ENCODE assay signal across 7 cellular contexts in the genomic region with DNA sequence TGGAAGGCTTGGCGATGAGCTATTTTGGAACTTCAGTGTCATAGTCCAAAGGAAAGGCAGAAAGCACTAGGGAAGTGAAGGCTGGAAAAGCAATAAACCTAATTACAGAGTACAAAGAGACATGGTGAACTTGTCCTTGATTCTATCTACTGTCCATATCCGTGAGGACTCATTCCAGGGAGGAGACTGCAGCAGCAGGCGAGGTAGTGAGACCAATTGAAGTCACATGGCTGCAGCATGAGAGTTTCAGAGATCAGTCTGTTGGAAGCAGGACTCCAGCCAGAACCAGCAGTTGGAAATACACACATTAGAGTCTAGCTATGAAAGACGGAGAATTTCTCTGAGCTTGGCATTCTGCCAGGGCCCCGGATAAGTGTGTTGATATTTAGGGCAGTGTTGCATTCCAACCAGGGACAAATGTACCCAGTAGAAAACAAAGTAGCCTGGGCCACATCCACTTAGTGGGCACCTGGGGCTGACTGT. TPM values are rescaled to one million over a fixed set of nuclear protein-coding genes. Genes with fewer than 3 reads are reported as not detected.
DNase-seq lines count a peak whose midpoint lies in the region; ATAC-seq and TF ChIP-seq lines count a peak whose summit lies in the region.

No MANE protein-coding gene starts in this region.

- no peak overlapping the region for H2BK5ac ChIP-seq in neuronal stem cell (ENCODE audit: low read length)

- no peak overlapping the region for H3K4ac ChIP-seq in neuronal stem cell (ENCODE audit: low read length)

- DNase-seq in NCI-H1694 treated with DMSO at 0.1 percent for 48 hours (lab: John Stamatoyannopoulos, UW) (peak; percentile 11), cerebellar cortex (ENCODE audit: low spot score) (peak; percentile 90), right lobe of liver (peak; percentile 56 to 88 (median 72)), upper lobe of right lung (peak; percentile 70), GM13977 (ENCODE audit: low spot score) (no peak), neuronal stem cell (ENCODE audit: low spot score) (no peak), NCI-H2227 treated with DMSO at 0.1 percent for 48 hours (lab: John Stamatoyannopoulos, UW) (no peak)

- no peak overlapping the region for H2AFZ ChIP-seq in neuronal stem cell (ENCODE audit: low read length)

- H3K27me3 ChIP-seq in right lobe of liver = no peaks in the 10 kb centered on the region
- no peaks in the 10 kb centered on the region for H3K27me3 ChIP-seq in upper lobe of right lung
- H3K27me3 ChIP-seq in neuronal stem cell (ENCODE audit: control insufficient read depth in 3 of 3, insufficient read depth in 3 of 3, low read depth in 1 of 3, low read length in 3 of 3) = no peaks in the 10 kb centered on the region

- H2BK120ac ChIP-seq in neuronal stem cell (ENCODE audit: low read depth, low read length) = no peak overlapping the region

- no peak overlapping the region for H3K9ac ChIP-seq in neuronal stem cell (ENCODE audit: low read depth, low read length, poor library complexity)

- in situ Hi-C loops in GM13977 (cut with MboI; ENCODE audit: low pct_unique_long_range_greater_than_20kb, low sequenced_read_pairs, unreplicated experiment) = no loop called here

- H2AK5ac ChIP-seq in neuronal stem cell (ENCODE audit: low read depth, low read length) = no peak overlapping the region

- peak overlapping the region; percentile 55 to 75 (median 70) for H3K27ac ChIP-seq in right lobe of liver
- peak overlapping the region; percentile 43 for H3K27ac ChIP-seq in upper lobe of right lung
- H3K27ac ChIP-seq in neuronal stem cell (replicated peaks; ENCODE audit: low read length) = no peak overlapping the region

- H4K8ac ChIP-seq in neuronal stem cell (ENCODE audit: low read depth, low read length) = no peak overlapping the region

- H3K4me2 ChIP-seq in neuronal stem cell (ENCODE audit: insufficient read depth, low read length, poor library complexity, severe bottlenecking) = no peak overlapping the region

- WGBS in right lobe of liver (ENCODE audit: insufficient coverage, low coverage, low lambda C conversion rate, missing lambda C conversion rate) = 11% methylated on average over 5 of the region's 5 CpGs
- no CpG with 5 or more reads among the region's 5 CpGs for WGBS in neuronal stem cell (ENCODE audit: extremely low coverage in 2 of 2, insufficient read length in 2 of 2, insufficient replicate concordance in 1 of 2), 2 donors

- H3K4me3 ChIP-seq in right lobe of liver (peak overlapping the region in 1 of 3 donors; percentile 1), upper lobe of right lung (no peak overlapping the region), neuronal stem cell (ENCODE audit: low read length in 2 of 2) (no peak overlapping the region)

- peak; percentile 73 to 86 (median 84) for ATAC-seq in right lobe of liver
- peak; percentile 89 for ATAC-seq in upper lobe of right lung

- no peaks in the 10 kb centered on the region for H3K36me3 ChIP-seq in right lobe of liver
- no peaks in the 10 kb centered on the region for H3K36me3 ChIP-seq in upper lobe of right lung
- no peaks in the 10 kb centered on the region for H3K36me3 ChIP-seq in neuronal stem cell (replicated peaks in 1 of 2; ENCODE audit: control insufficient read depth in 2 of 2, insufficient read depth in 2 of 2, low read length in 2 of 2)

- intact Hi-C loops in right lobe of liver (cut with DNase I) = no loop called here
- intact Hi-C loops in upper lobe of right lung (cut with DNase I) = no loop called here

- no peaks in the 10 kb centered on the region for H3K79me1 ChIP-seq in neuronal stem cell (ENCODE audit: low read depth, low read length)

- H2BK12ac ChIP-seq in neuronal stem cell (ENCODE audit: low read length) = no peak overlapping the region

- TF ChIP-seq CTCF in right lobe of liver (IDR thresholded peaks at IDR 0.05) = no peak
- TF ChIP-seq CTCF in upper lobe of right lung (IDR thresholded peaks at IDR 0.05) = no peak
- no peak for TF ChIP-seq CTCF in GM13977 (IDR thresholded peaks at IDR 0.05; ENCODE audit: extremely low read depth, insufficient read depth, missing control alignments)

- H4K91ac ChIP-seq in neuronal stem cell (ENCODE audit: low read depth, low read length, poor library complexity) = no peak overlapping the region

- no peak overlapping the region for H2BK15ac ChIP-seq in neuronal stem cell (ENCODE audit: low read length)

- H3K23ac ChIP-seq in neuronal stem cell (ENCODE audit: low read depth, low read length, poor library complexity) = no peak overlapping the region

- no peaks in the 10 kb centered on the region for H3K9me3 ChIP-seq in right lobe of liver
- H3K9me3 ChIP-seq in upper lobe of right lung = no peaks in the 10 kb centered on the region
- H3K9me3 ChIP-seq in neuronal stem cell (replicated peaks in 1 of 2; ENCODE audit: control insufficient read depth in 2 of 2, insufficient read depth in 1 of 2, low read depth in 1 of 2, low read length in 2 of 2) = no peaks in the 10 kb centered on the region

- H3K18ac ChIP-seq in neuronal stem cell (ENCODE audit: low read length) = no peak overlapping the region

- H3K14ac ChIP-seq in neuronal stem cell (ENCODE audit: low read length) = no peak overlapping the region

- H3K4me1 ChIP-seq in right lobe of liver (peaks cover 0 to 32% (median 10%) of the 10 kb centered on the region in 4 donors), upper lobe of right lung (no peaks in the 10 kb centered on the region), neuronal stem cell (ENCODE audit: control insufficient read depth in 2 of 2, insufficient read depth in 1 of 2, low read depth in 1 of 2, low read length in 2 of 2) (peaks cover 0 to 3% of the 10 kb centered on the region in 2 donors)

- no peak for TF ChIP-seq POLR2A in right lobe of liver (IDR thresholded peaks at IDR 0.05)

RNA-seq across cellular contexts. Expression of a gene that starts 54.1 kb away (rescaled TPM):
- total RNA-seq in right lobe of liver (10 to 100 TPM in 4 of 6 experiments, 1 to 10 TPM in 2; 8.7 to 15.8 (median 13.1) TPM), upper lobe of right lung (19.8 TPM)
- 8.1 TPM for polyA plus RNA-seq in neuronal stem cell (2013, experiment 1 of 2)
- 8.0 TPM for polyA plus RNA-seq in neuronal stem cell (2013, experiment 2 of 2)

Comparison
In these comparisons a context has a peak if more than half of its experiments do, and no peak if none do; other contexts are left out.
1. DNase-seq: peak in NCI-H1694 treated with DMSO at 0.1 percent for 48 hours (single experiment), cerebellar cortex (single experiment), right lobe of liver (3 of 3) and upper lobe of right lung (single experiment); none in GM13977 (single experiment), neuronal stem cell (single experiment) and NCI-H2227 treated with DMSO at 0.1 percent for 48 hours (single experiment).